In the genomic region with DNA sequence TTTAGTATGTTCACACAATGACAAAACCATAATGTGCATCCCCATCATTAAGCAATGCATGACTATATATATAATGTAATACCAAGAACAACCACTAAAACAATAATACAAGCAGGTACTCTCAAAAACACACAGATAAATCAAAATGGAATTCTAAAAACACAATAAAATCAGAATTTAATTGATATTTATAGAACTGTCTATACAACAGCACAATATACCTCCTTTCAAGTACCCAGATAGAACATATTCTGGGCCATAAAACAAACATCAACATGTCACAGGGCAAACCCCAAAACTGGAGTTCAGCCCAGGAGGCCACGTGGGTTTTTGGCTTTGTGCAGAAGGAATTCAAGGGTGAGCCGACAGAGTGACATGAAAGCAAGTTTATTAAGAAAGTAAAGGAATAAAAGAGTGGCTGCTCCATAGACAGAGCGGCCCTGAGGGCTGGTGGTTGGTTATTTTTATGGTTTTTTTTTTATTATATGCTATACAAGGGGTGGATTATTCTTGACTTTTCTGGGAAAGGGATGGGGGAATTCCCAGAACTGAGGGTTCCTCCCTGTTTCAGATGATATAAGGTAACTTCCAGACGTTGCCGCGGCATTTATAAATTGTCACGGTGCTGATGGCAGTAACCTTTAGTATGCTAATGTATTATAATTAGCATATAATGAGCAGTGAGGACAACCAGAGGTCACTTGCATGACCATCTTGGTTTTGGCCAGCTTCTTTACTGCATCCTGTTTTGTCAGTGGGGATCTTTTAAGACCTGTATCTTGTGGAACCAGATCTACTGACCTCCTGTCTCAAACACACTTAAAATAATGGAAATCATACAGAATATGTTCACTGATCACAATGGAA, we compare ENCODE assay signal across 13 cellular contexts. TPM values are rescaled to one million over a fixed set of nuclear protein-coding genes. Genes with fewer than 3 reads are reported as not detected.
DNase-seq lines count a peak whose midpoint lies in the region; ATAC-seq and TF ChIP-seq lines count a peak whose summit lies in the region.
"Had no signal": no experiment of that assay in that cellular context is flagged by ENCODE, and none has a peak within 500 bp of the region (broad histone marks: within the 10 kb centered on the region; RNA-seq: fewer than 3 reads in every experiment).

No MANE protein-coding gene starts in this region.

- intact Hi-C loops in heart right ventricle (cut with DNase I), result no loop called here
- intact Hi-C loops in right cardiac atrium (cut with DNase I), result no loop called here

- H3K4me1 ChIP-seq in heart right ventricle, result peaks cover 0 to 19% (median 4%) of the 10 kb centered on the region in 9 donors
- H3K4me1 ChIP-seq in right cardiac atrium (ENCODE audit: control insufficient read depth, insufficient read depth, low read length), result no peaks in the 10 kb centered on the region

- H3K9me3 ChIP-seq in heart right ventricle (peaks cover 0 to 9% (median 0%) of the 10 kb centered on the region in 11 donors), right cardiac atrium (ENCODE audit: control insufficient read depth, low read length) (no peaks in the 10 kb centered on the region)
- H3K9me3 ChIP-seq: BE2C, tibial nerve had no signal

- in situ Hi-C loops in astrocyte of the spinal cord (cut with HindIII; ENCODE audit: low sequenced_read_pairs), result no loop called here

- TF ChIP-seq CTCF in heart right ventricle (IDR thresholded peaks at IDR 0.05), result peak in 4 of 9 donors; percentile 12 to 63 (median 24)
- no peak for TF ChIP-seq CTCF in astrocyte of the spinal cord (IDR thresholded peaks at IDR 0.05; ENCODE audit: low read depth, low read length)

- DNase-seq in heart right ventricle, result peak in 1 of 2 donors; percentile 25
- DNase-seq in right cardiac atrium, result no peak
- peak; percentile 73 for DNase-seq in astrocyte of the spinal cord (ENCODE audit: low read depth, low spot score)
- peak; percentile 83 for DNase-seq in iris pigment epithelial cell (ENCODE audit: low read depth)
- DNase-seq in NAMALWA (ENCODE audit: low spot score), result no peak
- no peak for DNase-seq in SKM-1 treated with dmso at 0.1 percent for 144 hours (lab: John Stamatoyannopoulos, UW; ENCODE audit: unreplicated experiment)
- no peak for DNase-seq in NCI-H510A treated with DMSO at 0.1 percent for 48 hours (lab: John Stamatoyannopoulos, UW)
- DNase-seq: activated T-cell treated with anti-CD3 and anti-CD28 coated beads, Interleukin-2, amount 50 U/mL, for 4 hours; BE2C; central memory CD4-positive, alpha-beta T cell; T1000 had no signal

- H3K27ac ChIP-seq in heart right ventricle (peak overlapping the region in 5 of 10 donors; percentile 12 to 56 (median 15)), right cardiac atrium (ENCODE audit: low read length) (no peak overlapping the region)
- H3K27ac ChIP-seq: tibial nerve had no signal

- no peaks in the 10 kb centered on the region for H3K36me3 ChIP-seq in heart right ventricle
- H3K36me3 ChIP-seq: BE2C, tibial nerve had no signal

- no peaks in the 10 kb centered on the region for H3K27me3 ChIP-seq in heart right ventricle
- no peaks in the 10 kb centered on the region for H3K27me3 ChIP-seq in right cardiac atrium (ENCODE audit: control insufficient read depth, insufficient read depth)
- H3K27me3 ChIP-seq: BE2C, tibial nerve had no signal

- ATAC-seq in heart right ventricle (peak in 6 of 8 donors; percentile 30 to 78 (median 48)), right cardiac atrium (no peak), HG03469 (IDR thresholded peaks at IDR 0.05; ENCODE audit: unreplicated experiment) (no peak)
- ATAC-seq: activated T-cell treated with anti-CD3 and anti-CD28 coated beads, Interleukin-2, amount 50 U/mL, for 4 hours had no signal

- H3K4me3 ChIP-seq in heart right ventricle (peak overlapping the region in 1 of 10 donors; percentile 0), right cardiac atrium (ENCODE audit: low read length) (no peak overlapping the region), astrocyte of the spinal cord (ENCODE audit: low read depth, low read length) (no peak overlapping the region)
- H3K4me3 ChIP-seq: tibial nerve had no signal

- WGBS in heart right ventricle, 2 donors, result 63 to 74% methylated on average over 7 of the region's 7 CpGs
- WGBS in right cardiac atrium, result 83% methylated on average over 7 of the region's 7 CpGs

RNA-seq across cellular contexts. Expression of a gene that starts 5.6 kb away (rescaled TPM):
- 10 to 100 TPM in 6 of 10 donors, 1 to 10 TPM in 4; 7.6 to 16.5 (median 10.9) TPM for total RNA-seq in heart right ventricle
- 1 to 10 TPM; 3.1 to 4.5 TPM for polyA plus RNA-seq in heart right ventricle
- total RNA-seq in right cardiac atrium, result 10 to 100 TPM; 11.1 to 20.7 (median 11.5) TPM
- 6.1 TPM for polyA plus RNA-seq in right cardiac atrium

RNA-seq across cellular contexts. Expression of a gene that starts 44.3 kb away (rescaled TPM):
- 10 to 100 TPM in 4 of 10 donors, 1 to 10 TPM in 6; 7.2 to 15.6 (median 9.7) TPM for total RNA-seq in heart right ventricle
- polyA plus RNA-seq in heart right ventricle, result 1 to 10 TPM; 3.9 to 6.4 TPM
- 10 to 100 TPM; 11.3 to 17.8 (median 16.0) TPM for total RNA-seq in right cardiac atrium
- 10.1 TPM for polyA plus RNA-seq in right cardiac atrium

Comparison
In these comparisons a context has a peak if more than half of its experiments do, and no peak if none do; other contexts are left out.
1. ATAC-seq: peak in heart right ventricle (6 of 8); none in right cardiac atrium (0 of 2) and HG03469 (single experiment).
2. DNase-seq: peak in astrocyte of the spinal cord (single experiment) and iris pigment epithelial cell (single experiment); none in right cardiac atrium (0 of 3), NAMALWA (single experiment), SKM-1 treated with dmso at 0.1 percent for 144 hours (single experiment) and NCI-H510A treated with DMSO at 0.1 percent for 48 hours (single experiment).